1 cellular context compared by ENCODE assay signal in genomic region chr20:60804918-60805631, GRCh38.
TF ChIP-seq lines count a peak whose summit lies in the region.

No MANE protein-coding gene starts in this region.

TF ChIP-seq in GM23338, 12 proteins besides CTCF, POLR2A, EP300 and RAD21 (continued from another document):
- TF ChIP-seq ZNF462 (CRISPR knock-in tag; IDR thresholded peaks at IDR 0.05) (no peak), STAT1 (IDR thresholded peaks at IDR 0.05; ENCODE audit: unreplicated experiment) (no peak), JUNB (IDR thresholded peaks at IDR 0.05; ENCODE audit: unreplicated experiment) (no peak), NANOG (IDR thresholded peaks at IDR 0.05; ENCODE audit: borderline replicate concordance) (no peak), EZH2phosphoT487 (IDR thresholded peaks at IDR 0.05; ENCODE audit: unreplicated experiment) (no peak), REST (IDR thresholded peaks at IDR 0.05; ENCODE audit: unreplicated experiment) (no peak), ETS1 (IDR thresholded peaks at IDR 0.05) (no peak), CREB1 (CRISPR knock-in tag; IDR thresholded peaks at IDR 0.05; ENCODE audit: low read depth) (no peak), ZNF114 (CRISPR knock-in tag; IDR thresholded peaks at IDR 0.05) (no peak), ZNF331 (CRISPR knock-in tag; IDR thresholded peaks at IDR 0.05; ENCODE audit: low read depth) (no peak)
